8 cellular contexts compared by ENCODE assay signal in the genomic region with DNA sequence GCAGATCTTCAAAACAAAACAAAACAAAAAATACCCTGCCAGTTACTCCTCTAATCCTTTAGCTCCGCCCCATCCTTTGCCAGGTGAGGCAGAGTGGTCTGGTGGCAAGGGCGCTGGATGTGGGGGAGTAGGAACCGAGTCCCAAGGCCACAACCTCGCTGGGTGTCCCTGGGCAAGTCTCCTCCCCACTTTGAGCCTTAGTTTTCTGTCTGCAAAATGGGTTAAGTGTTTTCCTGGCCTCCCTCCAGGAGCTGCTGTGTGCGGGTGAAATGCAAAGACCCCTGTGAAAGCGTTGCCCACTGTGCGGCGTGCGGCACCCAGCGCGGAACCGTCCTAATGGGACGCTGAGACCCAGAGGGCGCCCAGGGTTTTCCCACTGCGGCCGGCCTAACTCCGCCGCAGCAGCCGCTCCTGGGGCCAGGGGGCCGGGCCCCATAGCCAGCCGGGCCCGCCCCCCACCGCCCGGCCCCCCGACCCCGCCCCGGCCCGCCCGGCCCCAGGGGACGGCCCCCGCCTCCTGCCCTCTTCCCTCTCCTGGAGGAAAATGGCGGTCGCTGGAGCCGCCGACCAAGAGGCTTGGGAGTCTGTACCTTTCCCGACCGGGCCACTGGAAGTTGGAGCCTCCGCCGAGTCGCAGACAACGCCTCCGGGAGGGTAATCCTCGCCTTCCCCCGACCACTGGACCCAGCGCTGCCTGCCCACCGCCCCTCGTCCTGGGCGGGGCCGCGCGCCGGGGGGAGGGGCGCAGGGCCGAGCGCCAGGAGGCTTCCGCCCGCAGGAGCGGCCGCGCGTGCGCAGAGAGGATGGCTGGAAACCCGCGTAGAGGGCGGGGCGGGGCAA. TPM values are rescaled to one million over a fixed set of nuclear protein-coding genes. Genes with fewer than 3 reads are reported as not detected.
A peak's percentile ranks its signal among the peaks of the same experiment; 100 is the strongest.
DNase-seq lines count a peak whose midpoint lies in the region; ATAC-seq, FAIRE-seq and TF ChIP-seq lines count a peak whose summit lies in the region.

A gene with protein sequence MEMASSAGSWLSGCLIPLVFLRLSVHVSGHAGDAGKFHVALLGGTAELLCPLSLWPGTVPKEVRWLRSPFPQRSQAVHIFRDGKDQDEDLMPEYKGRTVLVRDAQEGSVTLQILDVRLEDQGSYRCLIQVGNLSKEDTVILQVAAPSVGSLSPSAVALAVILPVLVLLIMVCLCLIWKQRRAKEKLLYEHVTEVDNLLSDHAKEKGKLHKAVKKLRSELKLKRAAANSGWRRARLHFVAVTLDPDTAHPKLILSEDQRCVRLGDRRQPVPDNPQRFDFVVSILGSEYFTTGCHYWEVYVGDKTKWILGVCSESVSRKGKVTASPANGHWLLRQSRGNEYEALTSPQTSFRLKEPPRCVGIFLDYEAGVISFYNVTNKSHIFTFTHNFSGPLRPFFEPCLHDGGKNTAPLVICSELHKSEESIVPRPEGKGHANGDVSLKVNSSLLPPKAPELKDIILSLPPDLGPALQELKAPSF (plus strand): TSS at position 523 of the 840 bp plus-strand sequence. CDS start 13,327 bp downstream, outside the sequence.
A gene with protein sequence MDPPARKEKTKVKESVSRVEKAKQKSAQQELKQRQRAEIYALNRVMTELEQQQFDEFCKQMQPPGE (minus strand): TSS at position 798 of the 840 bp plus-strand sequence. CDS start 853 bp downstream, outside the sequence.

- no peaks in the 10 kb centered on the region for H3K9me3 ChIP-seq in right atrium auricular region

- no peak for TF ChIP-seq CTCF in right atrium auricular region (IDR thresholded peaks at IDR 0.05)

- peak; percentile 91 for ATAC-seq in HG02840 (IDR thresholded peaks at IDR 0.05; ENCODE audit: low FRiP score, unreplicated experiment)

- no peaks in the 10 kb centered on the region for H3K36me3 ChIP-seq in right atrium auricular region

- no peaks in the 10 kb centered on the region for H3K27me3 ChIP-seq in right atrium auricular region

- FAIRE-seq in GM12892 (lab: Jason Lieb, UNC) (peak; percentile 93), urothelium cell line (lab: Jason Lieb, UNC) (peak; percentile 87)

- peak within 1 kb of the TSS; percentile 72 to 90 for H3K4me3 ChIP-seq in right atrium auricular region

- peak; percentile 76 for TF ChIP-seq POLR2A in GM12892 (IDR thresholded peaks at IDR 0.05; ENCODE audit: low read depth, low read length)

- H3K4me1 ChIP-seq in right atrium auricular region, result peaks cover 0 to 21% of the 10 kb centered on the region in 2 donors

- peak within 1 kb of the TSS; percentile 97 to 99 for H3K27ac ChIP-seq in right atrium auricular region

- DNase-seq in GM12892 (ENCODE audit: insufficient read length) (peak; percentile 82), NCI-H146 (lab: John Stamatoyannopoulos, UW) (peak; percentile 89), T-helper 1 cell (peak; percentile 89 to 95 (median 90)), amniotic stem cell (lab: John Stamatoyannopoulos, UW) (peak; percentile 58), right atrium auricular region (ENCODE audit: low spot score) (peak; percentile 86), putamen (ENCODE audit: low spot score) (peak; percentile 92), urothelium cell line (ENCODE audit: low spot score) (peak; percentile 99)

RNA-seq across cellular contexts. Expression of the first gene that starts in this region (rescaled TPM):
- polyA plus RNA-seq in GM12892 (2012; ENCODE audit: missing spikeins), result 5.4 TPM
- total RNA-seq in right atrium auricular region, result 1 to 10 TPM; 3.3 to 5.6 TPM

RNA-seq across cellular contexts. Expression of the second gene that starts in this region (rescaled TPM):
- polyA plus RNA-seq in GM12892 (2012; ENCODE audit: missing spikeins), result 25.6 TPM
- 10 to 100 TPM; 14.5 to 22.1 TPM for total RNA-seq in right atrium auricular region

Comparison
In these comparisons a context has a peak if more than half of its experiments do, and no peak if none do; other contexts are left out.
1. Peak in every context shown above with its lines: DNase-seq, ATAC-seq, H3K4me3 ChIP-seq and H3K27ac ChIP-seq.